7 cellular contexts compared by ENCODE assay signal in genomic region chr4:112214397-112215264, GRCh38. TPM values are rescaled to one million over a fixed set of nuclear protein-coding genes. Genes with fewer than 3 reads are reported as not detected.
DNase-seq lines count a peak whose midpoint lies in the region; ATAC-seq and TF ChIP-seq lines count a peak whose summit lies in the region.

No MANE protein-coding gene starts in this region.

- H2AFZ ChIP-seq in DND-41 (ENCODE audit: low read depth, low read length) (no peak overlapping the region), hepatocyte (no peak overlapping the region)

- H4K20me1 ChIP-seq in DND-41 (ENCODE audit: insufficient read depth, low read length) (no peaks in the 10 kb centered on the region), hepatocyte (ENCODE audit: insufficient read depth, poor library complexity, severe bottlenecking) (no peaks in the 10 kb centered on the region)

- DNase-seq in DND-41 (no peak), SKM-1 (lab: John Stamatoyannopoulos, UW; ENCODE audit: unreplicated experiment) (peak; percentile 16), hepatocyte (ENCODE audit: low spot score) (peak; percentile 34), epidermal melanocyte (ENCODE audit: insufficient read length, low spot score) (no peak)

- no peaks in the 10 kb centered on the region for H3K9me2 ChIP-seq in hepatocyte (replicated peaks; ENCODE audit: insufficient read depth)

- H3K27ac ChIP-seq in DND-41 (ENCODE audit: low read length): no peak overlapping the region
- no peak overlapping the region for H3K27ac ChIP-seq in hepatocyte

- ATAC-seq in DND-41 (ENCODE audit: insufficient read depth, low read depth) (peak; percentile 48; the same call in 1 of the 3 replicates), HG02798 (IDR thresholded peaks at IDR 0.05; ENCODE audit: poor library complexity, unreplicated experiment) (peak; percentile 34), HG02852 (IDR thresholded peaks at IDR 0.05; ENCODE audit: unreplicated experiment) (no peak), HG03571 (IDR thresholded peaks at IDR 0.05; ENCODE audit: unreplicated experiment) (no peak)

- H3K9ac ChIP-seq in DND-41 (ENCODE audit: low read depth, low read length): no peak overlapping the region

- peak; percentile 60 for TF ChIP-seq CTCF in DND-41 (IDR thresholded peaks at IDR 0.05; ENCODE audit: borderline replicate concordance, extremely low read depth, low read length, poor library complexity, severe bottlenecking)
- TF ChIP-seq CTCF in hepatocyte (IDR thresholded peaks at IDR 0.05; ENCODE audit: poor library complexity): peak; percentile 58

- H3K4me1 ChIP-seq in DND-41 (ENCODE audit: insufficient read depth, low read length) (no peaks in the 10 kb centered on the region), hepatocyte (ENCODE audit: insufficient read depth) (no peaks in the 10 kb centered on the region)

- no peaks in the 10 kb centered on the region for H3K79me2 ChIP-seq in DND-41 (ENCODE audit: insufficient read depth, low read length)
- no peaks in the 10 kb centered on the region for H3K79me2 ChIP-seq in hepatocyte

- H3K4me3 ChIP-seq in DND-41 (ENCODE audit: low read depth in 1 of 2, low read length in 2 of 2): no peak overlapping the region
- H3K4me3 ChIP-seq in hepatocyte: no peak overlapping the region

- H3K36me3 ChIP-seq in DND-41 (ENCODE audit: insufficient read depth, low read length) (no peaks in the 10 kb centered on the region), hepatocyte (replicated peaks; ENCODE audit: insufficient read depth, low read depth) (no peaks in the 10 kb centered on the region)

- H3K4me2 ChIP-seq in DND-41 (ENCODE audit: insufficient read depth, low read length): no peak overlapping the region
- no peak overlapping the region for H3K4me2 ChIP-seq in hepatocyte

- H3K9me3 ChIP-seq in DND-41 (ENCODE audit: insufficient read depth, low read length, severe bottlenecking): no peaks in the 10 kb centered on the region
- H3K9me3 ChIP-seq in hepatocyte (ENCODE audit: low read depth): no peaks in the 10 kb centered on the region

- H3K27me3 ChIP-seq in DND-41 (ENCODE audit: insufficient read depth, low read length, poor library complexity) (no peaks in the 10 kb centered on the region), hepatocyte (no peaks in the 10 kb centered on the region)

RNA-seq across cellular contexts. Expression of gene AP1AR, which starts 17.0 kb away (rescaled TPM):
- total RNA-seq in hepatocyte: 36.8 and 48.1 TPM in 2 replicates
- 19.4 and 22.6 TPM in 2 replicates for polyA plus RNA-seq in hepatocyte

Comparison
In these comparisons a context has a peak if more than half of its experiments do, and no peak if none do; other contexts are left out.
1. ATAC-seq: peak in DND-41 (single experiment) and HG02798 (single experiment); none in HG02852 (single experiment) and HG03571 (single experiment).
2. DNase-seq: peak in SKM-1 (single experiment) and hepatocyte (single experiment); none in DND-41 (single experiment) and epidermal melanocyte (single experiment).